18 cellular contexts compared by ENCODE assay signal in the genomic region with DNA sequence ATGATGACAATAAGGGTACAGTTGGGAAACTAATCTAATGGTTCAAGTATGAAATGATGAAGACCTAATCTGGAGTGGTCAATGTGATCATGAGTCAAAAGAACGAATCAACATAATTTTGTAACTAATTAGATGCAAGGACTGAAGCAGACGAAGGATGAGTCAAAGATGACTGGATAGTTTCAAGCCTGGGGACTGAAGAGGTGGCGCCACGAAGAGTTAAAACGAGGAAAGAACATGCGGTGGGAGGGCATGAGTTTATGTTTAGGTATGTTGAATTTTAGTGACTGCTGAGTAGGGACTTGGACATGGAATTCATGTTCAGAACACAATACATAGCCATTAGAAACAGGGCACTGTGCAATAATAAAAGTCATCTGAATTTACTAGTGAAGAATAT.
DNase-seq lines count a peak whose midpoint lies in the region; ATAC-seq, FAIRE-seq and TF ChIP-seq lines count a peak whose summit lies in the region.
"Had no signal": no experiment of that assay in that cellular context is flagged by ENCODE, and none has a peak within 500 bp of the region (broad histone marks: within the 10 kb centered on the region; RNA-seq: fewer than 3 reads in every experiment).

No MANE protein-coding gene starts in this region.

- no peak for TF ChIP-seq EP300 in HepG2 (IDR thresholded peaks at IDR 0.05; ENCODE audit: low read depth in 2 of 2, low read length in 2 of 2)
- TF ChIP-seq EP300 in HepG2 (CRISPR knock-in tag; IDR thresholded peaks at IDR 0.05; ENCODE audit: borderline replicate concordance): no peak

- no peaks in the 10 kb centered on the region for H3K9me3 ChIP-seq in HepG2 (ENCODE audit: low read length)
- H3K9me3 ChIP-seq: A549 had no signal

- DNase-seq in AG04449 (ENCODE audit: low read depth, low spot score) (peak; percentile 24), GM03348 (ENCODE audit: low spot score) (peak; percentile 25), RKO (ENCODE audit: low spot score) (peak; percentile 85), epithelial cell of esophagus (ENCODE audit: low read depth) (peak; percentile 74), coronary artery (ENCODE audit: low spot score) (no peak), HepG2 (ENCODE audit: low spot score) (no peak), NOMO-1 (lab: John Stamatoyannopoulos, UW; ENCODE audit: unreplicated experiment in 2 of 2) (no peak)
- DNase-seq: Calu3; CD4-positive, alpha-beta T cell; GF-D8; NCI-H1092; NCI-H345; NCI-H69; NK-92 treated with Interleukin-12 subunit alpha and Interleukin-12 subunit beta, amount 100 ng/mL, for 24 hours had no signal

- H3K4me1 ChIP-seq in HepG2 (ENCODE audit: insufficient read depth, low read length): no peaks in the 10 kb centered on the region
- H3K4me1 ChIP-seq: A549 had no signal

- intact Hi-C loops in HepG2 (cut with micrococcal nuclease; ENCODE audit: unreplicated experiment): no loop called here

- no peak overlapping the region for H3K4me3 ChIP-seq in AG04449 (ENCODE audit: low read depth, low read length)
- H3K4me3 ChIP-seq in epithelial cell of esophagus (ENCODE audit: low read length): no peak overlapping the region
- H3K4me3 ChIP-seq in coronary artery: no peak overlapping the region
- H3K4me3 ChIP-seq in HepG2 (replicated peaks in 1 of 3; ENCODE audit: insufficient read depth in 1 of 3, low read depth in 2 of 3, low read length in 3 of 3): no peak overlapping the region
- H3K4me3 ChIP-seq: A549, SK-N-MC had no signal

- no peak overlapping the region for H3K9ac ChIP-seq in HepG2 (ENCODE audit: insufficient read depth, low read depth, low read length)

- H2AFZ ChIP-seq in HepG2 (ENCODE audit: low read length): no peak overlapping the region

- ATAC-seq in HG03520 (IDR thresholded peaks at IDR 0.05; ENCODE audit: unreplicated experiment) (no peak), HepG2 (no peak)
- ATAC-seq: A549 had no signal

- TF ChIP-seq CTCF in AG04449 (IDR thresholded peaks at IDR 0.05; ENCODE audit: insufficient read depth, low read length, missing control alignments) (no peak), epithelial cell of esophagus (IDR thresholded peaks at IDR 0.05; ENCODE audit: insufficient read depth, low read depth, low read length, missing control alignments) (no peak), coronary artery (IDR thresholded peaks at IDR 0.05) (no peak), HepG2 (CRISPR knock-in tag; IDR thresholded peaks at IDR 0.05) (no peak)

- in situ Hi-C loops in HepG2 (cut with HindIII; ENCODE audit: extremely low pct_ligation_motif_present, low pct_unique_long_range_greater_than_20kb): no loop called here

- FAIRE-seq in HepG2 (lab: Jason Lieb, UNC): no peak
- FAIRE-seq: A549, H1 had no signal

- CTCF ChIA-PET in AG04449 (lab: Yijun Ruan, JAX): interaction anchor here (1.2 kb wide), 1 partner anchor 17 kb away, joined by 3 read pairs; no protein-coding TSS in a partner anchor
- CTCF ChIA-PET in HepG2 (lab: Yijun Ruan, JAX; ENCODE audit: low intra/inter-chr PET ratio, low total read pairs): no interaction called here

- H3K4me2 ChIP-seq in HepG2 (ENCODE audit: low read depth, low read length): no peak overlapping the region
- H3K4me2 ChIP-seq: A549 had no signal

- H3K27ac ChIP-seq in coronary artery: no peak overlapping the region
- no peak overlapping the region for H3K27ac ChIP-seq in HepG2 (ENCODE audit: extremely low read length, insufficient read depth, low read length)
- H3K27ac ChIP-seq: A549, SK-N-MC had no signal

- 31% methylated on average over 6 of the region's 6 CpGs for WGBS in HepG2 (ENCODE audit: low lambda C conversion rate)

- no TSS peak for BruUV-seq in HepG2 (replicated peaks; lab: Mats Ljungman, UMichigan)

- H3K79me2 ChIP-seq in HepG2 (ENCODE audit: insufficient read depth, low read length): no peaks in the 10 kb centered on the region

- no peaks in the 10 kb centered on the region for H3K27me3 ChIP-seq in HepG2 (ENCODE audit: control insufficient read depth in 1 of 2, insufficient read depth in 2 of 2, low read length in 2 of 2)

- no peak for TF ChIP-seq POLR2A in HepG2 (IDR thresholded peaks at IDR 0.05; ENCODE audit: insufficient read depth in 1 of 2, low read depth in 2 of 2, low read length in 2 of 2)

- TF ChIP-seq RAD21 in HepG2 (CRISPR knock-in tag; IDR thresholded peaks at IDR 0.05): no peak

- H3K36me3 ChIP-seq in HepG2 (replicated peaks in 1 of 2; ENCODE audit: control insufficient read depth in 1 of 2, insufficient read depth in 2 of 2, low read length in 2 of 2): no peaks in the 10 kb centered on the region

- no peaks in the 10 kb centered on the region for H4K20me1 ChIP-seq in HepG2 (ENCODE audit: insufficient read depth, low read length)

- POLR2A ChIA-PET in AG04449 (lab: Yijun Ruan, JAX) (no interaction called here), HepG2 (lab: Yijun Ruan, JAX) (no interaction called here)

TF ChIP-seq in HepG2, 621 proteins besides CTCF, POLR2A, EP300 and RAD21:
- TF ChIP-seq ZNF337 (CRISPR knock-in tag; IDR thresholded peaks at IDR 0.05; ENCODE audit: borderline replicate concordance, low read depth): no peak
- TF ChIP-seq ZFP82 (CRISPR knock-in tag; IDR thresholded peaks at IDR 0.05; ENCODE audit: borderline replicate concordance): no peak
- TF ChIP-seq, protein P1, sequence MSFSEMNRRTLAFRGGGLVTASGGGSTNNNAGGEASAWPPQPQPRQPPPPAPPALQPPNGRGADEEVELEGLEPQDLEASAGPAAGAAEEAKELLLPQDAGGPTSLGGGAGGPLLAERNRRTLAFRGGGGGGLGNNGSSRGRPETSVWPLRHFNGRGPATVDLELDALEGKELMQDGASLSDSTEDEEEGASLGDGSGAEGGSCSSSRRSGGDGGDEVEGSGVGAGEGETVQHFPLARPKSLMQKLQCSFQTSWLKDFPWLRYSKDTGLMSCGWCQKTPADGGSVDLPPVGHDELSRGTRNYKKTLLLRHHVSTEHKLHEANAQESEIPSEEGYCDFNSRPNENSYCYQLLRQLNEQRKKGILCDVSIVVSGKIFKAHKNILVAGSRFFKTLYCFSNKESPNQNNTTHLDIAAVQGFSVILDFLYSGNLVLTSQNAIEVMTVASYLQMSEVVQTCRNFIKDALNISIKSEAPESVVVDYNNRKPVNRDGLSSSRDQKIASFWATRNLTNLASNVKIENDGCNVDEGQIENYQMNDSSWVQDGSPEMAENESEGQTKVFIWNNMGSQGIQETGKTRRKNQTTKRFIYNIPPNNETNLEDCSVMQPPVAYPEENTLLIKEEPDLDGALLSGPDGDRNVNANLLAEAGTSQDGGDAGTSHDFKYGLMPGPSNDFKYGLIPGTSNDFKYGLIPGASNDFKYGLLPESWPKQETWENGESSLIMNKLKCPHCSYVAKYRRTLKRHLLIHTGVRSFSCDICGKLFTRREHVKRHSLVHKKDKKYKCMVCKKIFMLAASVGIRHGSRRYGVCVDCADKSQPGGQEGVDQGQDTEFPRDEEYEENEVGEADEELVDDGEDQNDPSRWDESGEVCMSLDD (CRISPR knock-in tag; IDR thresholded peaks at IDR 0.05; ENCODE audit: borderline replicate concordance): no peak
- TF ChIP-seq, protein P2, sequence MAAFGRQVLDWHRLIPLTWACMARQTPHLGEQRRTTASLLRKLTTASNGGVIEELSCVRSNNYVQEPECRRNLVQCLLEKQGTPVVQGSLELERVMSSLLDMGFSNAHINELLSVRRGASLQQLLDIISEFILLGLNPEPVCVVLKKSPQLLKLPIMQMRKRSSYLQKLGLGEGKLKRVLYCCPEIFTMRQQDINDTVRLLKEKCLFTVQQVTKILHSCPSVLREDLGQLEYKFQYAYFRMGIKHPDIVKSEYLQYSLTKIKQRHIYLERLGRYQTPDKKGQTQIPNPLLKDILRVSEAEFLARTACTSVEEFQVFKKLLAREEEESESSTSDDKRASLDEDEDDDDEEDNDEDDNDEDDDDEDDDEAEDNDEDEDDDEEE (CRISPR knock-in tag; IDR thresholded peaks at IDR 0.05): no peak
- TF ChIP-seq, protein P3, sequence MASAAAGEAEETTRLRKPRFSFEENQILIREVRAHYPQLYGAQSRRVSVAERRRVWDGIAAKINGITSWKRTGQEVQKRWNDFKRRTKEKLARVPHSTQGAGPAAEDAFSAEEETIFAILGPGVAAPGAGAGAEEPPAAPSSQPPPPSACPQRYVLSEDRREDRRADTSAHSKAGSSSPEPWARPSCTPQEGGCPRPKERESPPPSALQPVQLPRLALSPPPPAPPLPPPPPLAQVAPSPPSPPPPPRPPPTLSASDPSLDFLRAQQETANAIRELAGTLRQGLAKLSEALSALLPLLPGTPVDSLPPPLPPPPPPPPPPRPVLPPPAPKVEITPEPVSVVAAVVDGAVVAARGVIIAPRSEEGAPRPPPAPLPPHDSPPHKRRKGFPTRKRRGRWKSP (CRISPR knock-in tag; IDR thresholded peaks at IDR 0.05): no peak
- TF ChIP-seq MLLT10 (CRISPR knock-in tag; IDR thresholded peaks at IDR 0.05): no peak
- no peak for TF ChIP-seq ZNF775 (CRISPR knock-in tag; IDR thresholded peaks at IDR 0.05; ENCODE audit: borderline replicate concordance)

Comparison
In these comparisons a context has a peak if more than half of its experiments do, and no peak if none do; other contexts are left out.
1. DNase-seq: peak in AG04449 (single experiment), GM03348 (single experiment), RKO (single experiment) and epithelial cell of esophagus (single experiment); none in coronary artery (single experiment), HepG2 (single experiment) and NOMO-1 (0 of 2).